ENCODE assay signal across 1 cellular context in the genomic region with DNA sequence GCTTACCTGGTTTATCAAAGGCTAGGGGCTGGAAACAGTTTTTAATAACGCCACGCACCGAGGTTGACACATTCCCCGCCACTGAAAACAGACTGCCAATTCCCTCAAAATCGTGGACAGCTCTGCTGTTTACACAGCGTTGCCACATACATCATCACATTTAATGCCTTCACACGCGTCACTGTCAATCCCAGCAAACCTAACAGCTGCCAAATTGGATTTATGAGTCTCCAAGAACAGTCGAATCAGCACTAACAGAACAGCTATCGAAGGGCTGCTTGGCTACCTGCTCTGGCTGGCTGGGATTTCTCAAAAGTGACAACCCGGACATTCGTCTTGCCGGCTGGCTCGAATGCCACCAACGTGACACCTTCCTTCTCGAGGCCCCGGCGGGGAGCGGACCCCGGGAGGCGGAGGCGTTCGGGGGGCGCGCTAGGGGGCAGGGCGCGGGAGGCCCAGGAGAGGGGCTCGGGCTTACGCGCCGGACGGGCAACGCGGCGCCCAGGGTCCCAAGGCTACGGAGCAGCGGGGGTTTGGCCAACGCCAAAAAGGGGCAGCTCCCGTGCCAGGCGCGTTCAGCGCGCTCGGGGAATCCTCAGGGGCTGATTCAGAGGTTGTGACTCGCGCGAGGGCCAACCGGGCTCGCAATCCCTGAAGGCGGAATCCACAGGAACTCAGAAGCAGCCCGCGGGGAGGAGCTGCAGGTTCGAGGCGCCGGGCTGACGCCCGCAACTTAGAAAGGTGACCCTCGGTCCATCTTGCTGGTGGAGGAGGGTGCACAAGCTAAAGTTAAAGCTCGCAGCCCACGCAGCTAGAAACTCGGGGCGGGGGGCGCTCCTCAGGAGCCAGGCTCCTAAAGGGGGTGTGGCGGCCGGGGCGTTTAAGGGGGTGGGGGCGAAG.
TF ChIP-seq lines count a peak whose summit lies in the region.

No MANE protein-coding gene starts in this region.

TF ChIP-seq in HepG2, 621 proteins besides CTCF, POLR2A, EP300 and RAD21 (continued from another document and continues in another):
- TF ChIP-seq, protein P1, sequence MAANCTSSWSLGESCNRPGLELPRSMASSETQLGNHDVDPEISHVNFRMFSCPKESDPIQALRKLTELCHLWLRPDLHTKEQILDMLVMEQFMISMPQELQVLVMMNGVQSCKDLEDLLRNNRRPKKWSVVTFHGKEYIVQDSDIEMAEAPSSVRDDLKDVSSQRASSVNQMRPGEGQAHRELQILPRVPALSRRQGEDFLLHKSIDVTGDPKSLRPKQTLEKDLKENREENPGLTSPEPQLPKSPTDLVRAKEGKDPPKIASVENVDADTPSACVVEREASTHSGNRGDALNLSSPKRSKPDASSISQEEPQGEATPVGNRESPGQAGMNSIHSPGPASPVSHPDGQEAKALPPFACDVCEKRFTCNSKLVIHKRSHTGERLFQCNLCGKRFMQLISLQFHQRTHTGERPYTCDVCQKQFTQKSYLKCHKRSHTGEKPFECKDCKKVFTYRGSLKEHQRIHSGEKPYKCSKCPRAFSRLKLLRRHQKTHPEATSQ (CRISPR knock-in tag; IDR thresholded peaks at IDR 0.05; ENCODE audit: borderline replicate concordance): no peak
- TF ChIP-seq NFRKB (IDR thresholded peaks at IDR 0.05): no peak
- no peak for TF ChIP-seq GABPA (IDR thresholded peaks at IDR 0.05; ENCODE audit: low read depth, low read length)
- no peak for TF ChIP-seq GABPA (CRISPR knock-in tag; IDR thresholded peaks at IDR 0.05; ENCODE audit: low read depth)
- TF ChIP-seq, protein P2, sequence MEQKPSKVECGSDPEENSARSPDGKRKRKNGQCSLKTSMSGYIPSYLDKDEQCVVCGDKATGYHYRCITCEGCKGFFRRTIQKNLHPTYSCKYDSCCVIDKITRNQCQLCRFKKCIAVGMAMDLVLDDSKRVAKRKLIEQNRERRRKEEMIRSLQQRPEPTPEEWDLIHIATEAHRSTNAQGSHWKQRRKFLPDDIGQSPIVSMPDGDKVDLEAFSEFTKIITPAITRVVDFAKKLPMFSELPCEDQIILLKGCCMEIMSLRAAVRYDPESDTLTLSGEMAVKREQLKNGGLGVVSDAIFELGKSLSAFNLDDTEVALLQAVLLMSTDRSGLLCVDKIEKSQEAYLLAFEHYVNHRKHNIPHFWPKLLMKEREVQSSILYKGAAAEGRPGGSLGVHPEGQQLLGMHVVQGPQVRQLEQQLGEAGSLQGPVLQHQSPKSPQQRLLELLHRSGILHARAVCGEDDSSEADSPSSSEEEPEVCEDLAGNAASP (CRISPR knock-in tag; IDR thresholded peaks at IDR 0.05; ENCODE audit: borderline replicate concordance): no peak
- no peak; the same call in 1 of the 2 replicates for TF ChIP-seq ZNF766 (CRISPR knock-in tag; IDR thresholded peaks at IDR 0.05; ENCODE audit: borderline replicate concordance)
- TF ChIP-seq, protein P3, sequence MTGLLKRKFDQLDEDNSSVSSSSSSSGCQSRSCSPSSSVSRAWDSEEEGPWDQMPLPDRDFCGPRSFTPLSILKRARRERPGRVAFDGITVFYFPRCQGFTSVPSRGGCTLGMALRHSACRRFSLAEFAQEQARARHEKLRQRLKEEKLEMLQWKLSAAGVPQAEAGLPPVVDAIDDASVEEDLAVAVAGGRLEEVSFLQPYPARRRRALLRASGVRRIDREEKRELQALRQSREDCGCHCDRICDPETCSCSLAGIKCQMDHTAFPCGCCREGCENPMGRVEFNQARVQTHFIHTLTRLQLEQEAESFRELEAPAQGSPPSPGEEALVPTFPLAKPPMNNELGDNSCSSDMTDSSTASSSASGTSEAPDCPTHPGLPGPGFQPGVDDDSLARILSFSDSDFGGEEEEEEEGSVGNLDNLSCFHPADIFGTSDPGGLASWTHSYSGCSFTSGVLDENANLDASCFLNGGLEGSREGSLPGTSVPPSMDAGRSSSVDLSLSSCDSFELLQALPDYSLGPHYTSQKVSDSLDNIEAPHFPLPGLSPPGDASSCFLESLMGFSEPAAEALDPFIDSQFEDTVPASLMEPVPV (CRISPR knock-in tag; IDR thresholded peaks at IDR 0.05): peak; percentile 38; the same call in 1 of the 2 replicates
- TF ChIP-seq, protein P4, sequence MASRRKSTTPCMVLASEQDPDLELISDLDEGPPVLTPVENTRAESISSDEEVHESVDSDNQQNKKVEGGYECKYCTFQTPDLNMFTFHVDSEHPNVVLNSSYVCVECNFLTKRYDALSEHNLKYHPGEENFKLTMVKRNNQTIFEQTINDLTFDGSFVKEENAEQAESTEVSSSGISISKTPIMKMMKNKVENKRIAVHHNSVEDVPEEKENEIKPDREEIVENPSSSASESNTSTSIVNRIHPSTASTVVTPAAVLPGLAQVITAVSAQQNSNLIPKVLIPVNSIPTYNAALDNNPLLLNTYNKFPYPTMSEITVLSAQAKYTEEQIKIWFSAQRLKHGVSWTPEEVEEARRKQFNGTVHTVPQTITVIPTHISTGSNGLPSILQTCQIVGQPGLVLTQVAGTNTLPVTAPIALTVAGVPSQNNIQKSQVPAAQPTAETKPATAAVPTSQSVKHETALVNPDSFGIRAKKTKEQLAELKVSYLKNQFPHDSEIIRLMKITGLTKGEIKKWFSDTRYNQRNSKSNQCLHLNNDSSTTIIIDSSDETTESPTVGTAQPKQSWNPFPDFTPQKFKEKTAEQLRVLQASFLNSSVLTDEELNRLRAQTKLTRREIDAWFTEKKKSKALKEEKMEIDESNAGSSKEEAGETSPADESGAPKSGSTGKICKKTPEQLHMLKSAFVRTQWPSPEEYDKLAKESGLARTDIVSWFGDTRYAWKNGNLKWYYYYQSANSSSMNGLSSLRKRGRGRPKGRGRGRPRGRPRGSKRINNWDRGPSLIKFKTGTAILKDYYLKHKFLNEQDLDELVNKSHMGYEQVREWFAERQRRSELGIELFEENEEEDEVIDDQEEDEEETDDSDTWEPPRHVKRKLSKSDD (CRISPR knock-in tag; IDR thresholded peaks at IDR 0.05; ENCODE audit: low read depth): peak; percentile 20; the same call in 1 of the 2 replicates
- no peak for TF ChIP-seq SRSF4 (IDR thresholded peaks at IDR 0.05; ENCODE audit: low read depth, low read length, poor library complexity, severe bottlenecking)
- TF ChIP-seq, protein P5, sequence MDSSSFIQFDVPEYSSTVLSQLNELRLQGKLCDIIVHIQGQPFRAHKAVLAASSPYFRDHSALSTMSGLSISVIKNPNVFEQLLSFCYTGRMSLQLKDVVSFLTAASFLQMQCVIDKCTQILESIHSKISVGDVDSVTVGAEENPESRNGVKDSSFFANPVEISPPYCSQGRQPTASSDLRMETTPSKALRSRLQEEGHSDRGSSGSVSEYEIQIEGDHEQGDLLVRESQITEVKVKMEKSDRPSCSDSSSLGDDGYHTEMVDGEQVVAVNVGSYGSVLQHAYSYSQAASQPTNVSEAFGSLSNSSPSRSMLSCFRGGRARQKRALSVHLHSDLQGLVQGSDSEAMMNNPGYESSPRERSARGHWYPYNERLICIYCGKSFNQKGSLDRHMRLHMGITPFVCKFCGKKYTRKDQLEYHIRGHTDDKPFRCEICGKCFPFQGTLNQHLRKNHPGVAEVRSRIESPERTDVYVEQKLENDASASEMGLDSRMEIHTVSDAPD (CRISPR knock-in tag; IDR thresholded peaks at IDR 0.05): no peak
- 0 out of 2 replicates have a peak, but pooled peaks have one; percentile 53 for TF ChIP-seq ZNF605 (CRISPR knock-in tag; IDR thresholded peaks at IDR 0.05)
- TF ChIP-seq, protein P6, sequence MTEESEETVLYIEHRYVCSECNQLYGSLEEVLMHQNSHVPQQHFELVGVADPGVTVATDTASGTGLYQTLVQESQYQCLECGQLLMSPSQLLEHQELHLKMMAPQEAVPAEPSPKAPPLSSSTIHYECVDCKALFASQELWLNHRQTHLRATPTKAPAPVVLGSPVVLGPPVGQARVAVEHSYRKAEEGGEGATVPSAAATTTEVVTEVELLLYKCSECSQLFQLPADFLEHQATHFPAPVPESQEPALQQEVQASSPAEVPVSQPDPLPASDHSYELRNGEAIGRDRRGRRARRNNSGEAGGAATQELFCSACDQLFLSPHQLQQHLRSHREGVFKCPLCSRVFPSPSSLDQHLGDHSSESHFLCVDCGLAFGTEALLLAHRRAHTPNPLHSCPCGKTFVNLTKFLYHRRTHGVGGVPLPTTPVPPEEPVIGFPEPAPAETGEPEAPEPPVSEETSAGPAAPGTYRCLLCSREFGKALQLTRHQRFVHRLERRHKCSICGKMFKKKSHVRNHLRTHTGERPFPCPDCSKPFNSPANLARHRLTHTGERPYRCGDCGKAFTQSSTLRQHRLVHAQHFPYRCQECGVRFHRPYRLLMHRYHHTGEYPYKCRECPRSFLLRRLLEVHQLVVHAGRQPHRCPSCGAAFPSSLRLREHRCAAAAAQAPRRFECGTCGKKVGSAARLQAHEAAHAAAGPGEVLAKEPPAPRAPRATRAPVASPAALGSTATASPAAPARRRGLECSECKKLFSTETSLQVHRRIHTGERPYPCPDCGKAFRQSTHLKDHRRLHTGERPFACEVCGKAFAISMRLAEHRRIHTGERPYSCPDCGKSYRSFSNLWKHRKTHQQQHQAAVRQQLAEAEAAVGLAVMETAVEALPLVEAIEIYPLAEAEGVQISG (CRISPR knock-in tag; IDR thresholded peaks at IDR 0.05): peak; percentile 42; the same call in 1 of the 2 replicates
- no peak for TF ChIP-seq HNF4A (CRISPR knock-in tag; IDR thresholded peaks at IDR 0.05)
- TF ChIP-seq SNRNP70 (IDR thresholded peaks at IDR 0.05; ENCODE audit: low read depth, low read length): no peak
- no peak for TF ChIP-seq NBN (conservative IDR thresholded peaks at IDR 0.05)
- TF ChIP-seq, protein P7, sequence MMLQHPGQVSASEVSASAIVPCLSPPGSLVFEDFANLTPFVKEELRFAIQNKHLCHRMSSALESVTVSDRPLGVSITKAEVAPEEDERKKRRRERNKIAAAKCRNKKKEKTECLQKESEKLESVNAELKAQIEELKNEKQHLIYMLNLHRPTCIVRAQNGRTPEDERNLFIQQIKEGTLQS (CRISPR knock-in tag; IDR thresholded peaks at IDR 0.05): no peak
- TF ChIP-seq RXRB (CRISPR knock-in tag; IDR thresholded peaks at IDR 0.05; ENCODE audit: borderline replicate concordance): no peak
- TF ChIP-seq HDAC6 (IDR thresholded peaks at IDR 0.05; ENCODE audit: low read depth, low read length): no peak
- TF ChIP-seq, protein P8, sequence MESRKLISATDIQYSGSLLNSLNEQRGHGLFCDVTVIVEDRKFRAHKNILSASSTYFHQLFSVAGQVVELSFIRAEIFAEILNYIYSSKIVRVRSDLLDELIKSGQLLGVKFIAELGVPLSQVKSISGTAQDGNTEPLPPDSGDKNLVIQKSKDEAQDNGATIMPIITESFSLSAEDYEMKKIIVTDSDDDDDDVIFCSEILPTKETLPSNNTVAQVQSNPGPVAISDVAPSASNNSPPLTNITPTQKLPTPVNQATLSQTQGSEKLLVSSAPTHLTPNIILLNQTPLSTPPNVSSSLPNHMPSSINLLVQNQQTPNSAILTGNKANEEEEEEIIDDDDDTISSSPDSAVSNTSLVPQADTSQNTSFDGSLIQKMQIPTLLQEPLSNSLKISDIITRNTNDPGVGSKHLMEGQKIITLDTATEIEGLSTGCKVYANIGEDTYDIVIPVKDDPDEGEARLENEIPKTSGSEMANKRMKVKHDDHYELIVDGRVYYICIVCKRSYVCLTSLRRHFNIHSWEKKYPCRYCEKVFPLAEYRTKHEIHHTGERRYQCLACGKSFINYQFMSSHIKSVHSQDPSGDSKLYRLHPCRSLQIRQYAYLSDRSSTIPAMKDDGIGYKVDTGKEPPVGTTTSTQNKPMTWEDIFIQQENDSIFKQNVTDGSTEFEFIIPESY (CRISPR knock-in tag; IDR thresholded peaks at IDR 0.05): no peak
- no peak for TF ChIP-seq IRX3 (CRISPR knock-in tag; IDR thresholded peaks at IDR 0.05; ENCODE audit: borderline replicate concordance, low read depth)
- TF ChIP-seq, protein P9, sequence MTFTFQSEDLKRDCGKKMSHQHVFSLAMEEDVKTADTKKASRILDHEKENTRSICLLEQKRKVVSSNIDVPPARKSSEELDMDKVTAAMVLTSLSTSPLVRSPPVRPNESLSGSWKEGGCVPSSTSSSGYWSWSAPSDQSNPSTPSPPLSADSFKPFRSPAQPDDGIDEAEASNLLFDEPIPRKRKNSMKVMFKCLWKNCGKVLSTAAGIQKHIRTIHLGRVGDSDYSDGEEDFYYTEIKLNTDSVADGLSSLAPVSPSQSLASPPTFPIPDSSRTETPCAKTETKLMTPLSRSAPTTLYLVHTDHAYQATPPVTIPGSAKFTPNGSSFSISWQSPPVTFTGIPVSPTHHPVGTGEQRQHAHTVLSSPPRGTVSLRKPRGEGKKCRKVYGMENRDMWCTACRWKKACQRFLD (CRISPR knock-in tag; IDR thresholded peaks at IDR 0.05; ENCODE audit: borderline replicate concordance): no peak
- TF ChIP-seq, protein P10, sequence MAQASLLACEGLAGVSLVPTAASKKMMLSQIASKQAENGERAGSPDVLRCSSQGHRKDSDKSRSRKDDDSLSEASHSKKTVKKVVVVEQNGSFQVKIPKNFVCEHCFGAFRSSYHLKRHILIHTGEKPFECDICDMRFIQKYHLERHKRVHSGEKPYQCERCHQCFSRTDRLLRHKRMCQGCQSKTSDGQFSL (CRISPR knock-in tag; IDR thresholded peaks at IDR 0.05): no peak
- TF ChIP-seq ZFP36L1 (CRISPR knock-in tag; IDR thresholded peaks at IDR 0.05): no peak
- peak; percentile 26; the same call in 1 of the 2 replicates for TF ChIP-seq TAF1 (CRISPR knock-in tag; IDR thresholded peaks at IDR 0.05)
- peak; percentile 53 for TF ChIP-seq HOXA3 (CRISPR knock-in tag; IDR thresholded peaks at IDR 0.05)
- no peak for TF ChIP-seq SMARCC2 (IDR thresholded peaks at IDR 0.05)
- TF ChIP-seq ZNF660 (CRISPR knock-in tag; IDR thresholded peaks at IDR 0.05; ENCODE audit: borderline replicate concordance, low read depth): no peak
- TF ChIP-seq TBX3 (IDR thresholded peaks at IDR 0.05; ENCODE audit: borderline replicate concordance): no peak
- TF ChIP-seq, protein P11, sequence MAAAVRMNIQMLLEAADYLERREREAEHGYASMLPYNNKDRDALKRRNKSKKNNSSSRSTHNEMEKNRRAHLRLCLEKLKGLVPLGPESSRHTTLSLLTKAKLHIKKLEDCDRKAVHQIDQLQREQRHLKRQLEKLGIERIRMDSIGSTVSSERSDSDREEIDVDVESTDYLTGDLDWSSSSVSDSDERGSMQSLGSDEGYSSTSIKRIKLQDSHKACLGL (CRISPR knock-in tag; IDR thresholded peaks at IDR 0.05): no peak
- TF ChIP-seq MAZ (IDR thresholded peaks at IDR 0.05; ENCODE audit: borderline replicate concordance, low read depth, low read length): no peak
- TF ChIP-seq MAZ (CRISPR knock-in tag; IDR thresholded peaks at IDR 0.05; ENCODE audit: low read depth): peak; percentile 79; the same call in 1 of the 2 replicates
- TF ChIP-seq, protein P12, sequence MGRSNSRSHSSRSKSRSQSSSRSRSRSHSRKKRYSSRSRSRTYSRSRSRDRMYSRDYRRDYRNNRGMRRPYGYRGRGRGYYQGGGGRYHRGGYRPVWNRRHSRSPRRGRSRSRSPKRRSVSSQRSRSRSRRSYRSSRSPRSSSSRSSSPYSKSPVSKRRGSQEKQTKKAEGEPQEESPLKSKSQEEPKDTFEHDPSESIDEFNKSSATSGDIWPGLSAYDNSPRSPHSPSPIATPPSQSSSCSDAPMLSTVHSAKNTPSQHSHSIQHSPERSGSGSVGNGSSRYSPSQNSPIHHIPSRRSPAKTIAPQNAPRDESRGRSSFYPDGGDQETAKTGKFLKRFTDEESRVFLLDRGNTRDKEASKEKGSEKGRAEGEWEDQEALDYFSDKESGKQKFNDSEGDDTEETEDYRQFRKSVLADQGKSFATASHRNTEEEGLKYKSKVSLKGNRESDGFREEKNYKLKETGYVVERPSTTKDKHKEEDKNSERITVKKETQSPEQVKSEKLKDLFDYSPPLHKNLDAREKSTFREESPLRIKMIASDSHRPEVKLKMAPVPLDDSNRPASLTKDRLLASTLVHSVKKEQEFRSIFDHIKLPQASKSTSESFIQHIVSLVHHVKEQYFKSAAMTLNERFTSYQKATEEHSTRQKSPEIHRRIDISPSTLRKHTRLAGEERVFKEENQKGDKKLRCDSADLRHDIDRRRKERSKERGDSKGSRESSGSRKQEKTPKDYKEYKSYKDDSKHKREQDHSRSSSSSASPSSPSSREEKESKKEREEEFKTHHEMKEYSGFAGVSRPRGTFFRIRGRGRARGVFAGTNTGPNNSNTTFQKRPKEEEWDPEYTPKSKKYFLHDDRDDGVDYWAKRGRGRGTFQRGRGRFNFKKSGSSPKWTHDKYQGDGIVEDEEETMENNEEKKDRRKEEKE (IDR thresholded peaks at IDR 0.05): no peak
- peak; percentile 87 for TF ChIP-seq ZNF501 (CRISPR knock-in tag; IDR thresholded peaks at IDR 0.05)
- no peak for TF ChIP-seq NR2F6 (IDR thresholded peaks at IDR 0.05)
- TF ChIP-seq NR2F6 (CRISPR knock-in tag; IDR thresholded peaks at IDR 0.05): no peak
